1 cellular context compared by ENCODE assay signal in genomic region chr15:58074452-58074851, GRCh38.
TF ChIP-seq lines count a peak whose summit lies in the region.

No MANE protein-coding gene starts in this region.

TF ChIP-seq in GM23338, 12 proteins besides CTCF, POLR2A, EP300 and RAD21 (continued from another document):
- no peak for TF ChIP-seq ZNF462 (CRISPR knock-in tag; IDR thresholded peaks at IDR 0.05)
- no peak for TF ChIP-seq EZH2phosphoT487 (IDR thresholded peaks at IDR 0.05; ENCODE audit: unreplicated experiment)
- no peak for TF ChIP-seq ZNF331 (CRISPR knock-in tag; IDR thresholded peaks at IDR 0.05; ENCODE audit: low read depth)
- TF ChIP-seq JUNB (IDR thresholded peaks at IDR 0.05; ENCODE audit: unreplicated experiment) = no peak
- no peak for TF ChIP-seq STAT1 (IDR thresholded peaks at IDR 0.05; ENCODE audit: unreplicated experiment)
- no peak for TF ChIP-seq CREB1 (CRISPR knock-in tag; IDR thresholded peaks at IDR 0.05; ENCODE audit: low read depth)
- no peak for TF ChIP-seq REST (IDR thresholded peaks at IDR 0.05; ENCODE audit: unreplicated experiment)
- TF ChIP-seq EZH2 (IDR thresholded peaks at IDR 0.05; ENCODE audit: low read depth, unreplicated experiment) = no peak
- TF ChIP-seq POLR2AphosphoS5 (IDR thresholded peaks at IDR 0.05; ENCODE audit: low read depth) = no peak
- TF ChIP-seq ETS1 (IDR thresholded peaks at IDR 0.05) = no peak
- no peak for TF ChIP-seq ZNF114 (CRISPR knock-in tag; IDR thresholded peaks at IDR 0.05)
TF ChIP-seq in GM23338: peak in this region for 0.
